ENCODE assay signal across 7 cellular contexts in genomic region chr4:10157478-10158354, GRCh38. TPM values are rescaled to one million over a fixed set of nuclear protein-coding genes. Genes with fewer than 3 reads are reported as not detected.
DNase-seq lines count a peak whose midpoint lies in the region; TF ChIP-seq lines count a peak whose summit lies in the region.

No MANE protein-coding gene starts in this region.

- TF ChIP-seq CTCF in GM12864 (IDR thresholded peaks at IDR 0.05; ENCODE audit: low read depth, low read length, missing control alignments) (peak; percentile 84), LNCaP clone FGC (IDR thresholded peaks at IDR 0.05; ENCODE audit: control insufficient read depth, extremely low read depth, insufficient read depth) (peak; percentile 91)

- no peak overlapping the region for H3K4me2 ChIP-seq in GM23248 (ENCODE audit: unreplicated experiment)

- H3K9me2 ChIP-seq in GM23248 (ENCODE audit: insufficient read depth), result no peaks in the 10 kb centered on the region

- H4K20me1 ChIP-seq in GM23248 (ENCODE audit: insufficient read depth), result no peaks in the 10 kb centered on the region

- in situ Hi-C loops in GM23248 (cut with MboI), result no loop called here

- H3K27me3 ChIP-seq in GM23248 (replicated peaks; ENCODE audit: insufficient read depth), result no peaks in the 10 kb centered on the region; the same call in 1 of the 2 replicates
- H3K27me3 ChIP-seq in iPS-20b (ENCODE audit: insufficient read depth, low read length), result no peaks in the 10 kb centered on the region

- H3K4me3 ChIP-seq in GM12864 (ENCODE audit: low read depth, low read length), result no peak overlapping the region
- H3K4me3 ChIP-seq in GM23248, result no peak overlapping the region
- H3K4me3 ChIP-seq in LNCaP clone FGC (ENCODE audit: low read depth, low read length), result no peak overlapping the region
- H3K4me3 ChIP-seq in iPS-20b (ENCODE audit: low read length), result 0 out of 2 replicates have a peak overlapping the region, but pooled peaks have one; percentile 38

- H3K79me2 ChIP-seq in GM23248 (ENCODE audit: insufficient read depth), result no peaks in the 10 kb centered on the region

- H3K27ac ChIP-seq in GM23248, result no peak overlapping the region
- no peak overlapping the region for H3K27ac ChIP-seq in iPS-20b (ENCODE audit: low read length)

- H3K36me3 ChIP-seq in GM23248 (ENCODE audit: low read depth), result no peaks in the 10 kb centered on the region
- no peaks in the 10 kb centered on the region for H3K36me3 ChIP-seq in iPS-20b (ENCODE audit: insufficient read depth, low read depth, low read length)

- H3K9me3 ChIP-seq in GM23248 (ENCODE audit: low read depth) (no peaks in the 10 kb centered on the region), iPS-20b (ENCODE audit: insufficient read depth, low read depth, low read length) (no peaks in the 10 kb centered on the region)

- 24 to 32% methylated on average over 6 to 9 of the region's 9 CpGs for WGBS in GM23248 (ENCODE audit: low coverage in 1 of 2, low lambda C conversion rate in 2 of 2, missing lambda C conversion rate in 2 of 2), 2 experiments

- no peak overlapping the region for H2AFZ ChIP-seq in GM23248

- H3K9ac ChIP-seq in GM23248 (no peak overlapping the region), iPS-20b (ENCODE audit: low read depth, low read length) (no peak overlapping the region)

- no peaks in the 10 kb centered on the region for H3F3A ChIP-seq in GM23248 (ENCODE audit: insufficient read depth)

- peak; percentile 12 for DNase-seq in GM12864 (ENCODE audit: low read depth)
- DNase-seq in GM23248, result peak; percentile 88
- no peak for DNase-seq in LNCaP clone FGC (ENCODE audit: low read depth)
- peak; percentile 62 for DNase-seq in SKM-1 treated with dmso at 0.1 percent for 144 hours (lab: John Stamatoyannopoulos, UW; ENCODE audit: unreplicated experiment)
- DNase-seq in brain pericyte (ENCODE audit: low read depth, low spot score), result peak; percentile 8
- peak; percentile 32 for DNase-seq in smooth muscle cell of the brain vasculature (ENCODE audit: low read depth, low spot score)

- H3K4me1 ChIP-seq in GM23248 (ENCODE audit: insufficient read depth) (no peaks in the 10 kb centered on the region), iPS-20b (ENCODE audit: insufficient read depth, low read length) (no peaks in the 10 kb centered on the region)

RNA-seq across cellular contexts. Expression of gene WDR1, which starts 41.1 kb away (rescaled TPM):
- total RNA-seq in GM23248 (2014; rRNA removed; shearing (Covaris generic)), result 471 and 487 TPM in 2 replicates
- 413 and 419 TPM in 2 replicates for polyA plus RNA-seq in GM23248 (2016; fragmentation: Nextera tagmentation; extraction: Ambion mirVana)
